ENCODE assay signal across 8 cellular contexts in the genomic region with DNA sequence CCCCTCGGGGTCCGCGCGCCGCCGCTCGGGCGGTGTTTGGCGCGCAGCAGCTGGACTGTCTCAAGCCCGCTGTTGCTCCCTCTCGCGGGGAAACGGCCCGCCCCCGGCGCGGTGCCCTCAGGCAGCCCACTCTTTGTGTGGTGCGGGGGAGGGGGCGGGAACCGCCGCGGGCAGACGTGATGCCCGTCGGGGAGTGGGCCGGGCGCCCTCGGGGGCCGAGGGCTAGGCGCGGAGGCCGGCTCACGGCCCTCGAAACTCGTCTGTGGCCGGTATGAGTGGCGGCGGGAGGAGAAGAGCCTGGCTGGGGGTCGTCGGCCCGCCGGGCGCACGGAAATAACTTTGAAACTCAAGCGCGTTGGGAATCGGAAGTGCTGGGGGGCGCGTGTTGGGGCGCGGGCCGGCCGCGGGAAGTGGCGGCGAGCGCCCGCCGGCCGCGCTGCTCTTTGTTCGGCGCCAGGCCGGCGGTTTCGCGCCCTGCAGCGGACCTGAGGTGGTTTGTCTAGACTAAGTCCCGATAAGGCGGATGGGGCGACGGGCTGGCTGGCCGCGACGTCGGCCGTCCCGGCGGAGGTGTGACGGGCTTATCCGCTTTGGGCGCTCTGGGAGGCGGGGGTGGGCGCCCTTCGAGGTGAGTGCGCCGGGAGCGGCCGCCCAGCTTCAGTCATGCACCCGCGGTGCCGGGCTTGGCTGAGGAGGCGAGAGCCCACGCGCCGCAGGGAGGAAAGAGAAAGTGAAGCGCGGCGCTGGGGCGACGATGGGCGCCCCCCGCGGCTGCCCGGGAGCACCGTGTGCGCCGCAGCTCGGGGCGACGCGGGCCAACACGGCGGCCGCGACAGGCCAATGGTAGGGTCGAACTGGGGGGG. TPM values are rescaled to one million over a fixed set of nuclear protein-coding genes. Genes with fewer than 3 reads are reported as not detected.
DNase-seq lines count a peak whose midpoint lies in the region; ATAC-seq and TF ChIP-seq lines count a peak whose summit lies in the region.

No MANE protein-coding gene starts in this region.

- ATAC-seq in upper lobe of left lung (ENCODE audit: low FRiP score in 2 of 2): no peak

- H3K27me3 Mint-ChIP-seq in neural crest cell (ENCODE audit: low read depth): peaks cover 49% of the 10 kb centered on the region

- H3K27me3 ChIP-seq in Karpas-422 (ENCODE audit: low read length): no peaks in the 10 kb centered on the region
- H3K27me3 ChIP-seq in upper lobe of left lung: no peaks in the 10 kb centered on the region

- no peak for TF ChIP-seq EP300 in upper lobe of left lung (IDR thresholded peaks at IDR 0.05)

- H3K9ac ChIP-seq in Karpas-422 (ENCODE audit: low read length): peak overlapping the region; percentile 100

- H3K79me2 ChIP-seq in Karpas-422 (ENCODE audit: low read length): peaks cover 47% of the 10 kb centered on the region

- peak overlapping the region; percentile 87 for H3K4me2 ChIP-seq in Karpas-422 (ENCODE audit: low read depth, low read length, poor library complexity, severe bottlenecking)

- no peak overlapping the region for H2AFZ ChIP-seq in Karpas-422 (ENCODE audit: low read length)

- TF ChIP-seq POLR2A in upper lobe of left lung (IDR thresholded peaks at IDR 0.05): peak in 1 of 4 donors; percentile 58

- peaks cover 39% of the 10 kb centered on the region for H3K36me3 ChIP-seq in Karpas-422 (ENCODE audit: insufficient read depth, low read length)
- peaks cover 5 to 18% (median 11%) of the 10 kb centered on the region in 4 donors for H3K36me3 ChIP-seq in upper lobe of left lung

- DNase-seq in CD1c-positive myeloid dendritic cell (ENCODE audit: extremely low spot score) (peak; percentile 55), Karpas-422 (peak; percentile 74), epithelial cell of proximal tubule (ENCODE audit: low read depth) (no peak), neural crest cell (ENCODE audit: low read depth, low spot score) (no peak), upper lobe of left lung (peak; percentile 35 to 95), NCI-H1105 (lab: John Stamatoyannopoulos, UW) (no peak), COLO829 (ENCODE audit: low spot score) (no peak)
- DNase-seq in activated CD8-positive, alpha-beta memory T cell treated with anti-CD3 and anti-CD28 coated beads, Interleukin-2, amount 50 U/mL, for 48 hours: peak; percentile 82

- H3K9me3 ChIP-seq in Karpas-422 (ENCODE audit: low read length): no peaks in the 10 kb centered on the region
- no peaks in the 10 kb centered on the region for H3K9me3 ChIP-seq in upper lobe of left lung

- H3K9me3 Mint-ChIP-seq in neural crest cell: peaks cover 3% of the 10 kb centered on the region

- 2% methylated on average over 36 of the region's 118 CpGs; no CpG with 5 or more reads in 1 of the 2 donors for WGBS in upper lobe of left lung, 2 donors

- H3K36me3 Mint-ChIP-seq in neural crest cell (ENCODE audit: low read depth): peaks cover 35% of the 10 kb centered on the region

- H3K4me3 ChIP-seq in Karpas-422 (ENCODE audit: low read length) (peak overlapping the region; percentile 98), epithelial cell of proximal tubule (ENCODE audit: low read depth, low read length) (peak overlapping the region; percentile 97), upper lobe of left lung (peak overlapping the region; percentile 53 to 98 (median 78))

- H3K4me1 ChIP-seq in Karpas-422 (ENCODE audit: low read length): peaks cover 44% of the 10 kb centered on the region
- peaks cover 32 to 54% (median 34%) of the 10 kb centered on the region in 4 donors for H3K4me1 ChIP-seq in upper lobe of left lung

- no peaks in the 10 kb centered on the region for H3K9me2 ChIP-seq in Karpas-422 (replicated peaks; ENCODE audit: insufficient read depth, low read length)

- peaks cover 55% of the 10 kb centered on the region for H3K4me1 Mint-ChIP-seq in neural crest cell

- TF ChIP-seq CTCF in epithelial cell of proximal tubule (conservative IDR thresholded peaks at IDR 0.05; ENCODE audit: low read depth, low read length) (peak; percentile 15), neural crest cell (conservative IDR thresholded peaks at IDR 0.05) (no peak), upper lobe of left lung (IDR thresholded peaks at IDR 0.05) (peak in 4 of 6 experiments; percentile 9 to 45 (median 15))

- peaks cover 35% of the 10 kb centered on the region for H4K20me1 ChIP-seq in Karpas-422 (ENCODE audit: insufficient read depth, low read depth, low read length)

- H3K27ac ChIP-seq in Karpas-422 (ENCODE audit: low read length) (peak overlapping the region; percentile 99), upper lobe of left lung (peak overlapping the region; percentile 100)

- peak overlapping the region; percentile 100 for H3K4me3 Mint-ChIP-seq in neural crest cell

- peak overlapping the region; percentile 100 for H3K27ac Mint-ChIP-seq in neural crest cell (ENCODE audit: unreplicated experiment)

RNA-seq across cellular contexts. Expression of a gene that starts 0.7 kb away (rescaled TPM):
- total RNA-seq in Karpas-422 (2014; rRNA removed; shearing (Covaris generic); ENCODE audit: low replicate concordance): 1,532 and 1,657 TPM in 2 replicates
- total RNA-seq in epithelial cell of proximal tubule (1,797 and 2,011 TPM in 2 replicates), neural crest cell (1,415 and 1,529 TPM in 2 replicates), upper lobe of left lung (100 to 1,000 TPM; 344 to 896 (median 663) TPM)

Comparison
In these comparisons a context has a peak if more than half of its experiments do, and no peak if none do; other contexts are left out.
1. DNase-seq: peak in CD1c-positive myeloid dendritic cell (single experiment), Karpas-422 (single experiment), activated CD8-positive, alpha-beta memory T cell treated with anti-CD3 and anti-CD28 coated beads, Interleukin-2, amount 50 U/mL, for 48 hours (single experiment) and upper lobe of left lung (2 of 2); none in epithelial cell of proximal tubule (single experiment), neural crest cell (single experiment), NCI-H1105 (single experiment) and COLO829 (single experiment).
2. Peak in every context shown above with its lines, with median percentiles within 50 percentile points of each other: H3K4me3 ChIP-seq.